ENCODE assay signal across 9 cellular contexts in the genomic region with DNA sequence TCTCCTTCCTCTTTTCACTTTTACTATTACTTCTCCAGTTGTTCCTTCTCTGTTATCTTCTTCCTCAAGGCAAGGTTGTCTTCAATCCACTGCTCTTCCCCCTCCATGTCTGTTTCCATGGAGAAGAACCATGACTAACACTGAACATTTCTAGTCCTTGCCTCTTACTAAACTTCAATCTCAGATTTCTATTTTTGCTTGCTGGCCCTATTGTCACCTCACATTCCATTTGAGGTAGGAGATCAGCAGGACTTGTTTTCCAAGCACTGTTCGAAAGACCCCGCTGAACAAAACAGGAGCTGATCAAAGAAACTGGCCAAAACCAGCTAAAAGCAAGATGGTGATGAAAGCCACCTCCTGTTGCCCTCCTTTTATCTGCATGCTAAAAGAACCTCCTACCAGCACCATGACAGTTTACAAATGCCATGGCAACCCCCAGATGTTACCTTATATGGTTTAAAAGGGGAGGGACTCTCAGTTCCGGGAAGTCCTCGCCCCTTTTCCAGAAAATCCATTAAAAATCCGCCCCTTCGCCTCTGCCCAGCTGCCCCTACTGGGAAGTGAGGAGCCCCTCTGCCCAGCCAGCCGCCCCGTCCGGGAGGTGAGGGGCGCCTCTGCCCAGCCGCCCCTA. TPM values are rescaled to one million over a fixed set of nuclear protein-coding genes. Genes with fewer than 3 reads are reported as not detected.
DNase-seq lines count a peak whose midpoint lies in the region; ATAC-seq and TF ChIP-seq lines count a peak whose summit lies in the region.
"Had no signal": no experiment of that assay in that cellular context is flagged by ENCODE, and none has a peak within 500 bp of the region (broad histone marks: within the 10 kb centered on the region; RNA-seq: fewer than 3 reads in every experiment).

No MANE protein-coding gene starts in this region.

- H3K27ac ChIP-seq in right atrium auricular region (no peak overlapping the region), left ventricle myocardium inferior (replicated peaks) (no peak overlapping the region), thoracic aorta (no peak overlapping the region)

- peaks cover 21% of the 10 kb centered on the region for H3K4me1 Mint-ChIP-seq in T-helper 17 cell

- H3K36me3 ChIP-seq in right atrium auricular region, result no peaks in the 10 kb centered on the region
- H3K36me3 ChIP-seq in left ventricle myocardium inferior, result no peaks in the 10 kb centered on the region
- H3K36me3 ChIP-seq in thoracic aorta, result no peaks in the 10 kb centered on the region

- H3K4me3 Mint-ChIP-seq in T-helper 17 cell, result no peak overlapping the region

- H3K27ac Mint-ChIP-seq in T-helper 17 cell, result peak overlapping the region; percentile 22

- no peaks in the 10 kb centered on the region for H3K27me3 ChIP-seq in right atrium auricular region
- no peaks in the 10 kb centered on the region for H3K27me3 ChIP-seq in left ventricle myocardium inferior (ENCODE audit: low read depth)
- no peaks in the 10 kb centered on the region for H3K27me3 ChIP-seq in thoracic aorta (replicated peaks; ENCODE audit: insufficient read depth)

- intact Hi-C loops in left ventricle myocardium inferior (cut with micrococcal nuclease), result no loop called here

- peaks cover 5% of the 10 kb centered on the region for H3K36me3 Mint-ChIP-seq in T-helper 17 cell (ENCODE audit: low read depth)

- ATAC-seq in T-helper 17 cell (no peak), thoracic aorta (ENCODE audit: insufficient number of reproducible peaks, low FRiP score, low read depth) (peak; percentile 28), HG02981 (IDR thresholded peaks at IDR 0.05; ENCODE audit: unreplicated experiment) (no peak)

- peaks cover 0 to 12% of the 10 kb centered on the region in 2 donors for H3K4me1 ChIP-seq in right atrium auricular region
- peaks cover 10% of the 10 kb centered on the region for H3K4me1 ChIP-seq in left ventricle myocardium inferior
- peaks cover 4 to 10% of the 10 kb centered on the region in 2 donors for H3K4me1 ChIP-seq in thoracic aorta (ENCODE audit: control insufficient read depth in 1 of 2, low read depth in 2 of 2)

- no peaks in the 10 kb centered on the region for H3K27me3 Mint-ChIP-seq in T-helper 17 cell
- H3K27me3 Mint-ChIP-seq: IgD-negative memory B cell had no signal

- H3K9me3 ChIP-seq in right atrium auricular region (no peaks in the 10 kb centered on the region), left ventricle myocardium inferior (replicated peaks) (no peaks in the 10 kb centered on the region), T-helper 17 cell (ENCODE audit: control insufficient read depth, low read length, poor library complexity, severe bottlenecking) (no peaks in the 10 kb centered on the region), thoracic aorta (no peaks in the 10 kb centered on the region)

- DNase-seq in right atrium auricular region (ENCODE audit: low spot score), result peak; percentile 51
- no peak for DNase-seq in left ventricle myocardium inferior
- DNase-seq in T-helper 17 cell, result no peak
- DNase-seq in fibroblast of the conjunctiva (ENCODE audit: low read depth), result peak; percentile 23
- DNase-seq in thoracic aorta (ENCODE audit: low spot score), result no peak
- no peak for DNase-seq in KG1 (lab: John Stamatoyannopoulos, UW)
- DNase-seq in occipital lobe (lab: John Stamatoyannopoulos, UW), result no peak

- TF ChIP-seq CTCF in right atrium auricular region (IDR thresholded peaks at IDR 0.05), result no peak
- no peak for TF ChIP-seq CTCF in left ventricle myocardium inferior (IDR thresholded peaks at IDR 0.05; ENCODE audit: borderline replicate concordance)
- TF ChIP-seq CTCF in thoracic aorta (IDR thresholded peaks at IDR 0.05), result no peak

- H3K4me3 ChIP-seq in right atrium auricular region (no peak overlapping the region), left ventricle myocardium inferior (no peak overlapping the region), thoracic aorta (no peak overlapping the region)

RNA-seq across cellular contexts. Expression of gene GON4L, which starts 22.6 kb away (rescaled TPM):
- 10 to 100 TPM; 14.9 to 22.4 TPM for total RNA-seq in right atrium auricular region
- total RNA-seq in left ventricle myocardium inferior, result 24.1 TPM
- total RNA-seq in T-helper 17 cell, result 10 to 100 TPM; 88.4 to 93.9 TPM
- 10 to 100 TPM; 39.3 to 83.2 TPM for total RNA-seq in thoracic aorta
- total RNA-seq in occipital lobe, result 35.1 TPM

RNA-seq across cellular contexts. Expression of gene SYT11, which starts 25.0 kb away (rescaled TPM):
- total RNA-seq in right atrium auricular region (10 to 100 TPM; 15.5 to 21.5 TPM), left ventricle myocardium inferior (11.1 TPM), T-helper 17 cell (10 to 100 TPM; 27.0 to 30.2 TPM), thoracic aorta (10 to 100 TPM; 49.5 to 62.4 TPM), occipital lobe (188 TPM)

Comparison
In these comparisons a context has a peak if more than half of its experiments do, and no peak if none do; other contexts are left out.
1. DNase-seq: peak in right atrium auricular region (single experiment) and fibroblast of the conjunctiva (single experiment); none in left ventricle myocardium inferior (single experiment), T-helper 17 cell (0 of 3), thoracic aorta (single experiment), KG1 (single experiment) and occipital lobe (single experiment).